In genomic region chr6:56955171-56956155, GRCh38 we compare ENCODE assay signal across 1 cellular context.
TF ChIP-seq lines count a peak whose summit lies in the region.

No MANE protein-coding gene starts in this region.

TF ChIP-seq in HepG2, 621 proteins besides CTCF, POLR2A, EP300 and RAD21 (continued from another document and continues in another):
- TF ChIP-seq THRA (CRISPR knock-in tag; IDR thresholded peaks at IDR 0.05; ENCODE audit: borderline replicate concordance) (0 out of 2 replicates have a peak, but pooled peaks have one; percentile 24), ZNF614 (CRISPR knock-in tag; IDR thresholded peaks at IDR 0.05; ENCODE audit: borderline replicate concordance) (peak; percentile 54; the same call in 1 of the 2 replicates), CBX2 (IDR thresholded peaks at IDR 0.05; ENCODE audit: low read depth, low read length) (no peak), CBX2 (CRISPR knock-in tag; IDR thresholded peaks at IDR 0.05; ENCODE audit: low read depth) (0 out of 2 replicates have a peak, but pooled peaks have one; percentile 35), HNRNPL (IDR thresholded peaks at IDR 0.05; ENCODE audit: low read depth, low read length) (peak; percentile 64; the same call in 1 of the 2 replicates), MAFK (conservative IDR thresholded peaks at IDR 0.05 in 1 of 2, IDR thresholded peaks at IDR 0.05 in 1 of 2; ENCODE audit: low read length in 2 of 2) (no peak), ZNF567 (CRISPR knock-in tag; IDR thresholded peaks at IDR 0.05; ENCODE audit: borderline replicate concordance) (0 out of 2 replicates have a peak, but pooled peaks have one; percentile 30), ZNF512 (CRISPR knock-in tag; IDR thresholded peaks at IDR 0.05) (no peak), DR1 (CRISPR knock-in tag; IDR thresholded peaks at IDR 0.05) (peak; percentile 12; the same call in 1 of the 2 replicates), ASH2L (IDR thresholded peaks at IDR 0.05; ENCODE audit: insufficient read length, low read depth, low read length) (peak; percentile 55), PRPF4 (IDR thresholded peaks at IDR 0.05; ENCODE audit: low read depth, low read length, poor library complexity, severe bottlenecking) (no peak), HHEX (CRISPR knock-in tag; IDR thresholded peaks at IDR 0.05) (no peak), TP53 (CRISPR knock-in tag; conservative IDR thresholded peaks at IDR 0.05) (no peak), CEBPZ (IDR thresholded peaks at IDR 0.05; ENCODE audit: low read length) (no peak), LBX2 (CRISPR knock-in tag; IDR thresholded peaks at IDR 0.05; ENCODE audit: borderline replicate concordance) (no peak), ZBTB10 (CRISPR knock-in tag; IDR thresholded peaks at IDR 0.05; ENCODE audit: borderline replicate concordance) (peak; percentile 24; the same call in 1 of the 2 replicates), ZNF605 (CRISPR knock-in tag; IDR thresholded peaks at IDR 0.05) (0 out of 2 replicates have a peak, but pooled peaks have one; percentile 70), ATF1 (CRISPR knock-in tag; IDR thresholded peaks at IDR 0.05) (no peak), ETV6 (CRISPR knock-in tag; conservative IDR thresholded peaks at IDR 0.05) (peak; percentile 95), NR3C1 (CRISPR knock-in tag; IDR thresholded peaks at IDR 0.05) (no peak), TBP (CRISPR knock-in tag; IDR thresholded peaks at IDR 0.05) (no peak), TBX3 (IDR thresholded peaks at IDR 0.05; ENCODE audit: borderline replicate concordance) (no peak), SCMH1 (CRISPR knock-in tag; IDR thresholded peaks at IDR 0.05; ENCODE audit: borderline replicate concordance) (no peak), ELF1 (CRISPR knock-in tag; IDR thresholded peaks at IDR 0.05) (peak; percentile 80), SALL2 (CRISPR knock-in tag; IDR thresholded peaks at IDR 0.05) (no peak), ZNF557 (CRISPR knock-in tag; IDR thresholded peaks at IDR 0.05) (no peak), ZBTB1 (CRISPR knock-in tag; IDR thresholded peaks at IDR 0.05; ENCODE audit: borderline replicate concordance) (no peak; the same call in 1 of the 2 replicates), EED (CRISPR knock-in tag; IDR thresholded peaks at IDR 0.05) (0 out of 2 replicates have a peak, but pooled peaks have one; percentile 72), ZNF3 (CRISPR knock-in tag; IDR thresholded peaks at IDR 0.05) (no peak), MED1 (CRISPR knock-in tag; IDR thresholded peaks at IDR 0.05) (peak; percentile 36; the same call in 1 of the 2 replicates), MEIS2 (CRISPR knock-in tag; IDR thresholded peaks at IDR 0.05) (0 out of 2 replicates have a peak, but pooled peaks have one; percentile 57), GLI4 (CRISPR knock-in tag; IDR thresholded peaks at IDR 0.05; ENCODE audit: borderline replicate concordance) (peak; percentile 73; the same call in 1 of the 2 replicates), GTF2F1 (IDR thresholded peaks at IDR 0.05; ENCODE audit: low read length) (no peak), ZFY (CRISPR knock-in tag; IDR thresholded peaks at IDR 0.05) (peak; percentile 48), ZNF761 (CRISPR knock-in tag; conservative IDR thresholded peaks at IDR 0.05) (peak; percentile 84; the same call in 1 of the 2 replicates), SNRNP70 (IDR thresholded peaks at IDR 0.05; ENCODE audit: low read depth, low read length) (no peak), CREM (IDR thresholded peaks at IDR 0.05) (no peak), CREM (CRISPR knock-in tag; IDR thresholded peaks at IDR 0.05) (no peak), IKZF1 (IDR thresholded peaks at IDR 0.05) (no peak), FOXO1 (CRISPR knock-in tag; IDR thresholded peaks at IDR 0.05) (no peak), ZBTB14 (CRISPR knock-in tag; IDR thresholded peaks at IDR 0.05) (peak; percentile 58; the same call in 1 of the 2 replicates), MLXIP (CRISPR knock-in tag; IDR thresholded peaks at IDR 0.05; ENCODE audit: borderline replicate concordance) (no peak), ZEB1 (IDR thresholded peaks at IDR 0.05; ENCODE audit: insufficient replicate concordance, low read depth) (no peak), ZNF644 (CRISPR knock-in tag; IDR thresholded peaks at IDR 0.05; ENCODE audit: low read depth) (peak; percentile 58; the same call in 1 of the 2 replicates), U2AF1 (optimal IDR thresholded peaks at IDR 0.05; ENCODE audit: low read depth, low read length) (peak; percentile 35)
- TF ChIP-seq, protein P1, sequence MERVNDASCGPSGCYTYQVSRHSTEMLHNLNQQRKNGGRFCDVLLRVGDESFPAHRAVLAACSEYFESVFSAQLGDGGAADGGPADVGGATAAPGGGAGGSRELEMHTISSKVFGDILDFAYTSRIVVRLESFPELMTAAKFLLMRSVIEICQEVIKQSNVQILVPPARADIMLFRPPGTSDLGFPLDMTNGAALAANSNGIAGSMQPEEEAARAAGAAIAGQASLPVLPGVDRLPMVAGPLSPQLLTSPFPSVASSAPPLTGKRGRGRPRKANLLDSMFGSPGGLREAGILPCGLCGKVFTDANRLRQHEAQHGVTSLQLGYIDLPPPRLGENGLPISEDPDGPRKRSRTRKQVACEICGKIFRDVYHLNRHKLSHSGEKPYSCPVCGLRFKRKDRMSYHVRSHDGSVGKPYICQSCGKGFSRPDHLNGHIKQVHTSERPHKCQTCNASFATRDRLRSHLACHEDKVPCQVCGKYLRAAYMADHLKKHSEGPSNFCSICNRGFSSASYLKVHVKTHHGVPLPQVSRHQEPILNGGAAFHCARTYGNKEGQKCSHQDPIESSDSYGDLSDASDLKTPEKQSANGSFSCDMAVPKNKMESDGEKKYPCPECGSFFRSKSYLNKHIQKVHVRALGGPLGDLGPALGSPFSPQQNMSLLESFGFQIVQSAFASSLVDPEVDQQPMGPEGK (CRISPR knock-in tag; IDR thresholded peaks at IDR 0.05), result peak; percentile 75
- TF ChIP-seq, protein P2, sequence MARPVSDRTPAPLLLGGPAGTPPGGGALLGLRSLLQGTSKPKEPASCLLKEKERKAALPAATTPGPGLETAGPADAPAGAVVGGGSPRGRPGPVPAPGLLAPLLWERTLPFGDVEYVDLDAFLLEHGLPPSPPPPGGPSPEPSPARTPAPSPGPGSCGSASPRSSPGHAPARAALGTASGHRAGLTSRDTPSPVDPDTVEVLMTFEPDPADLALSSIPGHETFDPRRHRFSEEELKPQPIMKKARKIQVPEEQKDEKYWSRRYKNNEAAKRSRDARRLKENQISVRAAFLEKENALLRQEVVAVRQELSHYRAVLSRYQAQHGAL (CRISPR knock-in tag; IDR thresholded peaks at IDR 0.05; ENCODE audit: not compliant biosample characterization), result no peak
- TF ChIP-seq, protein P3, sequence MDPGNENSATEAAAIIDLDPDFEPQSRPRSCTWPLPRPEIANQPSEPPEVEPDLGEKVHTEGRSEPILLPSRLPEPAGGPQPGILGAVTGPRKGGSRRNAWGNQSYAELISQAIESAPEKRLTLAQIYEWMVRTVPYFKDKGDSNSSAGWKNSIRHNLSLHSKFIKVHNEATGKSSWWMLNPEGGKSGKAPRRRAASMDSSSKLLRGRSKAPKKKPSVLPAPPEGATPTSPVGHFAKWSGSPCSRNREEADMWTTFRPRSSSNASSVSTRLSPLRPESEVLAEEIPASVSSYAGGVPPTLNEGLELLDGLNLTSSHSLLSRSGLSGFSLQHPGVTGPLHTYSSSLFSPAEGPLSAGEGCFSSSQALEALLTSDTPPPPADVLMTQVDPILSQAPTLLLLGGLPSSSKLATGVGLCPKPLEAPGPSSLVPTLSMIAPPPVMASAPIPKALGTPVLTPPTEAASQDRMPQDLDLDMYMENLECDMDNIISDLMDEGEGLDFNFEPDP (CRISPR knock-in tag; conservative IDR thresholded peaks at IDR 0.05), result no peak
